ENCODE assay signal across 1 cellular context in the genomic region with DNA sequence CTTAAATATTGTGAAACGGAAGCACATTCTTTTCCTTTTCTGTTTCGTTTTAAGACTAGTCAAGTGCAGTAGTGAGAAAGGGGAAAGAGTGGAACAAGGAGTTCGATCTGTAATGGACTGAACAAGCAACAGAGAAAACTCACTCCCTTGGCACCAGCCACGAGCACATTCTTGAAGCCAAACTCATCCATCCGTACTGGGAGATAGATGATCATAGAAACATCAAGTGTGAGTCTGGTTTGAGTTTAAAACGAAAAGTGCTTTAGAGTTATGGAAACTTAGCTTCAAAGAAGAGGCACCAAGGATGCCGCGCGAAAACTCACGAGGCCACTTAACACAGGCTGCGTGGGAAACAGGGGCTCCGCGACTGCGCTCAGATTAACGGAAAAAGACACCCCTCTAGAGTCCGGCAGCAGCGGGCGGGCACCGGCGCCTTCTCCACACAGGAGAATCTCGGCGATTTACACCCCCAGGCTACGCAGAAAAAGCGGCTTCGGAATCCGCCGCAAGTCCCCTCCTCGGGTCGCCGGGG.
TF ChIP-seq lines count a peak whose summit lies in the region.

No MANE protein-coding gene starts in this region.

TF ChIP-seq in GM12878, 131 proteins besides CTCF, POLR2A, EP300 and RAD21:
- TF ChIP-seq CREB1 (IDR thresholded peaks at IDR 0.05; ENCODE audit: low read depth) (0 out of 2 replicates have a peak, but pooled peaks have one; percentile 1), SRF (IDR thresholded peaks at IDR 0.05; ENCODE audit: low read depth in 2 of 2, low read length in 2 of 2) (no peak)
TF ChIP-seq in GM12878: peak in this region for 1.
